In genomic region chr1:47876587-47876963, GRCh38 we compare ENCODE assay signal across 20 cellular contexts.
A peak's percentile ranks its signal among the peaks of the same experiment; 100 is the strongest.
DNase-seq lines count a peak whose midpoint lies in the region; ATAC-seq and TF ChIP-seq lines count a peak whose summit lies in the region.
"Had no signal": no experiment of that assay in that cellular context is flagged by ENCODE, and none has a peak within 500 bp of the region (broad histone marks: within the 10 kb centered on the region; RNA-seq: fewer than 3 reads in every experiment).

No MANE protein-coding gene starts in this region.

- DNase-seq in cardiac septum (ENCODE audit: low spot score) (peak; percentile 66), right atrium auricular region (ENCODE audit: low spot score) (no peak), NCI-H82 treated with DMSO at 0.1 percent for 48 hours (lab: John Stamatoyannopoulos, UW; ENCODE audit: unreplicated experiment) (no peak)
- no peak for DNase-seq in activated naive CD4-positive, alpha-beta T cell treated with Interleukin-2 at 50 U/mL for 16 hours
- DNase-seq in activated CD8-positive, alpha-beta memory T cell treated with anti-CD3 and anti-CD28 coated beads, Interleukin-2, amount 50 U/mL, for 4 hours, result no peak
- DNase-seq: CD4-positive, CD25-positive, alpha-beta regulatory T cell; GDM1; HCEC 1CT; Kasumi-1; NCI-H1436; NCI-H187; NCI-H446; NK-92 treated with Interleukin-12 subunit alpha and Interleukin-12 subunit beta, amount 100 ng/mL, for 24 hours; SK-N-SH had no signal

- no peak for TF ChIP-seq CTCF in right atrium auricular region (IDR thresholded peaks at IDR 0.05)
- no peak for TF ChIP-seq CTCF in gastroesophageal sphincter (IDR thresholded peaks at IDR 0.05)

- no peak for ATAC-seq in gastroesophageal sphincter
- ATAC-seq: K562, PC-3 had no signal

- H3K9ac ChIP-seq in rectal smooth muscle tissue (ENCODE audit: low read length), result no peak overlapping the region
- H3K9ac ChIP-seq: BLaER1, SK-N-SH had no signal

- H3K36me3 ChIP-seq in right atrium auricular region (no peaks in the 10 kb centered on the region), gastroesophageal sphincter (no peaks in the 10 kb centered on the region), mesodermal cell (ENCODE audit: control insufficient read depth, insufficient read depth, low read length) (no peaks in the 10 kb centered on the region), rectal smooth muscle tissue (ENCODE audit: control insufficient read depth, insufficient read depth, low read length) (no peaks in the 10 kb centered on the region)
- H3K36me3 ChIP-seq: BLaER1 had no signal

- TF ChIP-seq POLR2A in gastroesophageal sphincter (IDR thresholded peaks at IDR 0.05), result no peak

- H3K4me3 ChIP-seq in right atrium auricular region (no peak overlapping the region), gastroesophageal sphincter (no peak overlapping the region), mesodermal cell (ENCODE audit: extremely low read depth, insufficient read depth, low read length, poor library complexity, severe bottlenecking) (no peak overlapping the region), rectal smooth muscle tissue (ENCODE audit: low read length) (no peak overlapping the region)
- H3K4me3 ChIP-seq: BLaER1, K562 had no signal

- TF ChIP-seq EP300 in gastroesophageal sphincter (IDR thresholded peaks at IDR 0.05), result no peak

- H3K27me3 ChIP-seq in right atrium auricular region, result no peaks in the 10 kb centered on the region
- no peaks in the 10 kb centered on the region for H3K27me3 ChIP-seq in gastroesophageal sphincter
- no peaks in the 10 kb centered on the region for H3K27me3 ChIP-seq in rectal smooth muscle tissue (ENCODE audit: control insufficient read depth, insufficient read depth, low read length)
- H3K27me3 ChIP-seq: BLaER1 had no signal

- WGBS in gastroesophageal sphincter (ENCODE audit: low coverage in 1 of 2), 2 donors, result 76% methylated on average over 2 of the region's 4 CpGs; no CpG with 5 or more reads in 1 of the 2 donors
- WGBS in mesodermal cell (ENCODE audit: insufficient coverage in 2 of 2), 2 experiments, result 88 to 97% methylated on average over 3 to 4 of the region's 4 CpGs

- intact Hi-C loops in cardiac septum (cut with DNase I), result no loop called here

- H3K4me1 ChIP-seq in right atrium auricular region (peaks cover 0 to 34% of the 10 kb centered on the region in 2 donors), gastroesophageal sphincter (peaks cover 0 to 27% (median 10%) of the 10 kb centered on the region in 3 donors), mesodermal cell (ENCODE audit: control insufficient read depth, insufficient read depth, low read length, poor library complexity, severe bottlenecking) (peaks cover 24% of the 10 kb centered on the region), rectal smooth muscle tissue (ENCODE audit: control insufficient read depth, insufficient read depth, low read length) (peaks cover 5% of the 10 kb centered on the region)

- H3K9me3 ChIP-seq in right atrium auricular region, result no peaks in the 10 kb centered on the region
- no peaks in the 10 kb centered on the region for H3K9me3 ChIP-seq in gastroesophageal sphincter
- H3K9me3 ChIP-seq in mesodermal cell (ENCODE audit: control insufficient read depth, low read length), result no peaks in the 10 kb centered on the region
- H3K9me3 ChIP-seq: BLaER1, SK-N-SH had no signal

- H3K27ac ChIP-seq in right atrium auricular region, result no peak overlapping the region
- H3K27ac ChIP-seq in gastroesophageal sphincter, result peak overlapping the region in 3 of 4 donors; percentile 29 to 37 (median 34)
- peak overlapping the region; percentile 64 for H3K27ac ChIP-seq in mesodermal cell (ENCODE audit: low read depth, low read length, severe bottlenecking)
- H3K27ac ChIP-seq in rectal smooth muscle tissue (ENCODE audit: low read depth, low read length), result peak overlapping the region; percentile 34
- H3K27ac ChIP-seq: BLaER1 had no signal

Comparison
In these comparisons a context has a peak if more than half of its experiments do, and no peak if none do; other contexts are left out.
1. H3K27ac ChIP-seq: peak in gastroesophageal sphincter (3 of 4), mesodermal cell (single experiment) and rectal smooth muscle tissue (single experiment); none in right atrium auricular region (0 of 2).